ENCODE assay signal across 7 cellular contexts in the genomic region with DNA sequence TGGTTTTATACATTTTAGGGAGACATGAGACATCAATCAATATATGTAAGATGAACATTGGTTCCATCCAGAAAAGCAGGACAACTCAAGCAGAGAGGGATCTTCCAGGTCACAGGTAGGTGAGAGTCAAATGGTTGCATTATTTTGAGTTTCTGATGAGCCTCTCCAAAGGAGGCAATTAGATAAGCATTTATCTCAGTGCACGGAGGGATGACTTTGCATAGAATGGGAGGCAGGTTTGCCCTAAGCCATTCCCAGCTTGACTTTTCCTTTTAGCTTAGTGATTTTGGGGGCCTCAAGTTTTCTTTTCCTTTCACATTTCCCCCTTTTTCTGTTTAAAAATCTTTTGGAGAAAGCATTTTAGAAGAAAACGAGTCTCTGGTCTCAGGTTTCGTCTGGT. TPM values are rescaled to one million over a fixed set of nuclear protein-coding genes. Genes with fewer than 3 reads are reported as not detected.
A peak's percentile ranks its signal among the peaks of the same experiment; 100 is the strongest.
DNase-seq lines count a peak whose midpoint lies in the region; ATAC-seq, FAIRE-seq and TF ChIP-seq lines count a peak whose summit lies in the region.
"Not testable (repeated sequence)": the region's sequence is repeated elsewhere in the genome, so short reads cannot be mapped to it uniquely, and the experiment has no call there.

No MANE protein-coding gene starts in this region.

- H2AFZ ChIP-seq in K562 (ENCODE audit: low read depth, low read length), result not testable (repeated sequence)

- H4K20me1 ChIP-seq in K562 (replicated peaks; ENCODE audit: control insufficient read depth, insufficient read depth, low read length), result not testable (repeated sequence)

- not testable (repeated sequence) for H3K9me3 ChIP-seq in CD4-positive, alpha-beta T cell (ENCODE audit: control insufficient read depth, low read length); K562 (replicated peaks; ENCODE audit: control insufficient read depth, insufficient read depth, low read depth, low read length)
- H3K9me3 ChIP-seq in SK-N-MC (ENCODE audit: low read depth, low read length), result peaks cover 15% of the 10 kb centered on the region; the same call in 1 of the 2 replicates

- FAIRE-seq in K562 (lab: Jason Lieb, UNC), result not testable (repeated sequence)

- not testable (repeated sequence) for DNase-seq in CD4-positive, alpha-beta T cell; SK-N-MC (ENCODE audit: low read depth, low spot score); activated CD4-positive, alpha-beta T cell treated with anti-CD3 and anti-CD28 coated beads, Interleukin-2, amount 10 ng/mL, durations not matched to agents 24 days and 14 days; activated T-cell treated with anti-CD3 and anti-CD28 coated beads, Interleukin-2, amount 50 U/mL, for 72 hours; K562 (ENCODE audit: extremely low read depth in 1 of 4, low spot score in 3 of 4); memory B cell (ENCODE audit: low spot score in 2 of 2)

- not testable (repeated sequence) for H3K27me3 Mint-ChIP-seq in CD4-positive, alpha-beta T cell; activated CD4-positive, alpha-beta T cell treated with anti-CD3 and anti-CD28 coated beads, Interleukin-2, amount 10 ng/mL, durations not matched to agents 24 days and 14 days; activated T-cell treated with anti-CD3 and anti-CD28 coated beads, Interleukin-2, amount 50 U/mL, for 72 hours (ENCODE audit: low read depth); activated naive CD4-positive, alpha-beta T cell treated with anti-CD3 and anti-CD28 coated beads, Interleukin-2, amount 50 U/mL, for 24 hours; memory B cell

- peaks cover 77% of the 10 kb centered on the region for H3K36me3 Mint-ChIP-seq in CD4-positive, alpha-beta T cell (ENCODE audit: low read depth)
- H3K36me3 Mint-ChIP-seq in activated CD4-positive, alpha-beta T cell treated with anti-CD3 and anti-CD28 coated beads, Interleukin-2, amount 10 ng/mL, durations not matched to agents 24 days and 14 days (ENCODE audit: low read depth), result peaks cover 73% of the 10 kb centered on the region
- H3K36me3 Mint-ChIP-seq in activated T-cell treated with anti-CD3 and anti-CD28 coated beads, Interleukin-2, amount 50 U/mL, for 72 hours (ENCODE audit: insufficient read depth in 2 of 2), result peaks cover 42 to 69% of the 10 kb centered on the region in 2 donors
- peaks cover 44% of the 10 kb centered on the region for H3K36me3 Mint-ChIP-seq in activated naive CD4-positive, alpha-beta T cell treated with anti-CD3 and anti-CD28 coated beads, Interleukin-2, amount 50 U/mL, for 24 hours
- peaks cover 59% of the 10 kb centered on the region for H3K36me3 Mint-ChIP-seq in memory B cell

- H3K79me2 ChIP-seq in K562 (ENCODE audit: control insufficient read depth, insufficient read depth, low read length), result not testable (repeated sequence)

- not testable (repeated sequence) for H3K4me3 ChIP-seq in SK-N-MC, K562

- not testable (repeated sequence) for H3K4me2 ChIP-seq in K562 (ENCODE audit: insufficient read depth, low read length)

- in situ Hi-C loops in K562 (cut with MboI), result not testable (repeated sequence)

- H3K9ac ChIP-seq in SK-N-MC (ENCODE audit: insufficient read length); K562 (ENCODE audit: insufficient read depth in 1 of 2, low read depth in 2 of 2, low read length in 2 of 2): not testable (repeated sequence)

- not testable (repeated sequence) for BruUV-seq in K562 (replicated peaks; lab: Mats Ljungman, UMichigan)

- peak overlapping the region; percentile 67 for H3K27ac Mint-ChIP-seq in CD4-positive, alpha-beta T cell
- H3K27ac Mint-ChIP-seq in activated CD4-positive, alpha-beta T cell treated with anti-CD3 and anti-CD28 coated beads, Interleukin-2, amount 10 ng/mL, durations not matched to agents 24 days and 14 days, result peak overlapping the region; percentile 30
- peak overlapping the region; percentile 70 for H3K27ac Mint-ChIP-seq in activated T-cell treated with anti-CD3 and anti-CD28 coated beads, Interleukin-2, amount 50 U/mL, for 72 hours
- H3K27ac Mint-ChIP-seq in activated naive CD4-positive, alpha-beta T cell treated with anti-CD3 and anti-CD28 coated beads, Interleukin-2, amount 50 U/mL, for 24 hours, result peak overlapping the region; percentile 63
- H3K27ac Mint-ChIP-seq in memory B cell, result peak overlapping the region; percentile 45

- H3K4me1 Mint-ChIP-seq in CD4-positive, alpha-beta T cell (ENCODE audit: low read depth), result peaks cover 27% of the 10 kb centered on the region
- peaks cover 12% of the 10 kb centered on the region for H3K4me1 Mint-ChIP-seq in activated CD4-positive, alpha-beta T cell treated with anti-CD3 and anti-CD28 coated beads, Interleukin-2, amount 10 ng/mL, durations not matched to agents 24 days and 14 days
- H3K4me1 Mint-ChIP-seq in activated T-cell treated with anti-CD3 and anti-CD28 coated beads, Interleukin-2, amount 50 U/mL, for 72 hours (ENCODE audit: low read depth), result peaks cover 14% of the 10 kb centered on the region
- H3K4me1 Mint-ChIP-seq in activated naive CD4-positive, alpha-beta T cell treated with anti-CD3 and anti-CD28 coated beads, Interleukin-2, amount 50 U/mL, for 24 hours, result peaks cover 29% of the 10 kb centered on the region
- not testable (repeated sequence) for H3K4me1 Mint-ChIP-seq in memory B cell

- TF ChIP-seq POLR2A in K562 (conservative IDR thresholded peaks at IDR 0.05), result not testable (repeated sequence)

- H3K36me3 ChIP-seq in SK-N-MC (ENCODE audit: insufficient read depth, low read length) (peaks cover 81% of the 10 kb centered on the region), K562 (ENCODE audit: control insufficient read depth, insufficient read depth, low read length) (peaks cover 86% of the 10 kb centered on the region)

- POLR2A ChIA-PET in CD4-positive, alpha-beta T cell (lab: Charles Lee), result interaction anchor here (1.1 kb wide), 1 partner anchor 11 kb away, joined by 3 read pairs; no protein-coding TSS in a partner anchor
- POLR2A ChIA-PET in K562 (lab: Yijun Ruan, JAX), result interaction anchor here (0.6 to 1.4 kb wide), 5 partner anchors 10 to 37 kb away, joined by 3 to 5 read pairs (median 5); no protein-coding TSS in a partner anchor

- TF ChIP-seq RAD21 in K562 (CRISPR knock-in tag; conservative IDR thresholded peaks at IDR 0.05 in 1 of 2, IDR thresholded peaks at IDR 0.05 in 1 of 2), result not testable (repeated sequence)

- H3K9me3 Mint-ChIP-seq in CD4-positive, alpha-beta T cell; activated CD4-positive, alpha-beta T cell treated with anti-CD3 and anti-CD28 coated beads, Interleukin-2, amount 10 ng/mL, durations not matched to agents 24 days and 14 days; activated T-cell treated with anti-CD3 and anti-CD28 coated beads, Interleukin-2, amount 50 U/mL, for 72 hours; activated naive CD4-positive, alpha-beta T cell treated with anti-CD3 and anti-CD28 coated beads, Interleukin-2, amount 50 U/mL, for 24 hours; memory B cell: not testable (repeated sequence)

- TF ChIP-seq EP300 in K562 (IDR thresholded peaks at IDR 0.05; ENCODE audit: low read length), result not testable (repeated sequence)

- CTCF ChIA-PET in CD4-positive, alpha-beta T cell (lab: Charles Lee), result interaction anchor here (3.0 kb wide), 1 partner anchor 15 kb away, joined by 17 read pairs; no protein-coding TSS in a partner anchor
- CTCF ChIA-PET in K562 (lab: Yijun Ruan, JAX; ENCODE audit: low intra/inter-chr PET ratio), result not testable (repeated sequence)

- not testable (repeated sequence) for H3K27me3 ChIP-seq in CD4-positive, alpha-beta T cell (ENCODE audit: control insufficient read depth, insufficient read depth, low read length); K562 (ENCODE audit: control insufficient read depth in 2 of 2, insufficient read depth in 2 of 2, low read length in 2 of 2)

- intact Hi-C loops in CD4-positive, alpha-beta T cell (cut with DNase I, micrococcal nuclease); activated CD4-positive, alpha-beta T cell treated with anti-CD3 and anti-CD28 coated beads, Interleukin-2, amount 10 ng/mL, durations not matched to agents 24 days and 14 days (cut with micrococcal nuclease); K562 (cut with micrococcal nuclease): not testable (repeated sequence)

- H3K9me1 ChIP-seq in K562 (ENCODE audit: control insufficient read depth, insufficient read depth, low read length), result not testable (repeated sequence)

- H3K4me3 Mint-ChIP-seq in CD4-positive, alpha-beta T cell; activated CD4-positive, alpha-beta T cell treated with anti-CD3 and anti-CD28 coated beads, Interleukin-2, amount 10 ng/mL, durations not matched to agents 24 days and 14 days; activated naive CD4-positive, alpha-beta T cell treated with anti-CD3 and anti-CD28 coated beads, Interleukin-2, amount 50 U/mL, for 24 hours; memory B cell: not testable (repeated sequence)
- peak overlapping the region in 1 of 2 donors; percentile 64 for H3K4me3 Mint-ChIP-seq in activated T-cell treated with anti-CD3 and anti-CD28 coated beads, Interleukin-2, amount 50 U/mL, for 72 hours

- not testable (repeated sequence) for ATAC-seq in CD4-positive, alpha-beta T cell (ENCODE audit: poor library complexity); activated T-cell treated with anti-CD3 and anti-CD28 coated beads, Interleukin-2, amount 50 U/mL, for 72 hours (replicated peaks in 1 of 2); memory B cell (ENCODE audit: low read depth)
- ATAC-seq in K562, result peak; percentile 67

- WGBS in K562 (ENCODE audit: insufficient coverage, low coverage, missing lambda C conversion rate), result 40% methylated on average over 3 of the region's 3 CpGs

- not testable (repeated sequence) for H3K27ac ChIP-seq in CD4-positive, alpha-beta T cell (ENCODE audit: low read depth, low read length); K562 (ENCODE audit: extremely low read depth, low read depth, low read length)
- H3K27ac ChIP-seq in SK-N-MC, result 0 out of 2 replicates have a peak overlapping the region, but pooled peaks have one; percentile 47

- not testable (repeated sequence) for H3K4me1 ChIP-seq in K562 (replicated peaks in 1 of 2; ENCODE audit: control insufficient read depth in 2 of 2, insufficient read depth in 2 of 2, low read length in 2 of 2)

- not testable (repeated sequence) for TF ChIP-seq CTCF in CD4-positive, alpha-beta T cell (IDR thresholded peaks at IDR 0.05); K562 (IDR thresholded peaks at IDR 0.05 in 2 of 3, conservative IDR thresholded peaks at IDR 0.05 in 1 of 3; ENCODE audit: insufficient read depth in 2 of 3, low read depth in 1 of 3, low read length in 3 of 3)

RNA-seq across cellular contexts. Expression of a gene that starts 58.4 kb away (rescaled TPM):
- total RNA-seq in CD4-positive, alpha-beta T cell, result 10 to 100 TPM; 17.7 to 22.2 TPM
- total RNA-seq in activated CD4-positive, alpha-beta T cell treated with anti-CD3 and anti-CD28 coated beads, Interleukin-2, amount 10 ng/mL, durations not matched to agents 24 days and 14 days, result 124 and 133 TPM in 2 replicates
- total RNA-seq in activated T-cell treated with anti-CD3 and anti-CD28 coated beads, Interleukin-2, amount 50 U/mL, for 72 hours, result 10 to 100 TPM; 76.9 to 92.5 TPM
- 0.60 and 1.0 TPM in 2 replicates for total RNA-seq in K562 (2011; cell fraction: chromatin; rRNA removed; ENCODE audit: low replicate concordance)
- total RNA-seq in K562 (2011; cell fraction: nucleolus; rRNA removed), result 0.26 and 0.33 TPM in 2 replicates
- total RNA-seq in K562 (2011; cell fraction: nucleoplasm; rRNA removed), result 0.44 and 1.4 TPM in 2 replicates
- 0.29 TPM in 1 of 2 replicates, not detected in the other for total RNA-seq in K562 (2014; rRNA removed)
- 0.11 TPM in 1 of 2 replicates, not detected in the other for total RNA-seq in K562 (2014; rRNA removed; fragmentation: Illumina TruSeq; extraction: Trizol)
- 0.04 TPM in 1 of 2 replicates, not detected in the other for total RNA-seq in K562 (2015; rRNA removed; fragmentation: Illumina TruSeq; extraction: Trizol)
- total RNA-seq in K562 (2021), result 0.11 and 0.27 TPM in 2 replicates
- polyA plus RNA-seq in K562 (2011; rRNA removed), result 0.03 and 0.32 TPM in 2 replicates
- 0.06 and 0.22 TPM in 2 replicates for polyA plus RNA-seq in K562 (2011; cell fraction: cytosol; rRNA removed)
- 0.38 and 0.94 TPM in 2 replicates for polyA plus RNA-seq in K562 (2011; cell fraction: nucleus; rRNA removed)
- 0.36 and 0.76 TPM in 2 replicates for polyA plus RNA-seq in K562 (2012)
- 0.19 TPM in 1 of 2 replicates, not detected in the other for polyA plus RNA-seq in K562 (2014; fragmentation: Illumina TruSeq; extraction: Trizol)
- under 1 TPM; 0.13 to 0.89 TPM for polyA plus RNA-seq in K562 (2014; fragmentation: Nextera tagmentation; extraction: Ambion mirVana)
- polyA plus RNA-seq in K562 (2014; rRNA removed), result 0.07 and 0.69 TPM in 2 replicates
- polyA minus RNA-seq in K562 (2011; rRNA and poly(A)+ RNA removed), result 0.21 TPM in 1 of 2 replicates, not detected in the other
- polyA minus RNA-seq in K562 (2011; cell fraction: cytosol; rRNA and poly(A)+ RNA removed), result not detected in 2 replicates
- 0.11 and 0.13 TPM in 2 replicates for polyA minus RNA-seq in K562 (2011; cell fraction: nucleus; rRNA and poly(A)+ RNA removed)

Comparison
In these comparisons a context has a peak if more than half of its experiments do, and no peak if none do; other contexts are left out.
1. RNA of a gene that starts 58.4 kb away (total RNA-seq): 124 to 133 TPM in activated CD4-positive, alpha-beta T cell treated with anti-CD3 and anti-CD28 coated beads, Interleukin-2, amount 10 ng/mL, durations not matched to agents 24 days and 14 days, 76.9 to 92.5 TPM in activated T-cell treated with anti-CD3 and anti-CD28 coated beads, Interleukin-2, amount 50 U/mL, for 72 hours and 17.7 to 22.2 TPM in CD4-positive, alpha-beta T cell; 0.04 to 1.4 TPM in K562; every median in the first group is over 4 times any median in the second.
2. Peak in every context shown above with its lines, with median percentiles within 50 percentile points of each other: H3K27ac Mint-ChIP-seq.